Comparison of ENCODE assay signal across 1 cellular context in genomic region chr13:46606915-46607413, GRCh38.
TF ChIP-seq lines count a peak whose summit lies in the region.

No MANE protein-coding gene starts in this region.

TF ChIP-seq in GM23338, 12 proteins besides CTCF, POLR2A, EP300 and RAD21 (continued from another document):
- no peak for TF ChIP-seq REST (IDR thresholded peaks at IDR 0.05; ENCODE audit: unreplicated experiment)
- TF ChIP-seq NANOG (IDR thresholded peaks at IDR 0.05; ENCODE audit: borderline replicate concordance), result no peak
- TF ChIP-seq JUNB (IDR thresholded peaks at IDR 0.05; ENCODE audit: unreplicated experiment), result no peak
- no peak for TF ChIP-seq STAT1 (IDR thresholded peaks at IDR 0.05; ENCODE audit: unreplicated experiment)
- TF ChIP-seq ZNF331 (CRISPR knock-in tag; IDR thresholded peaks at IDR 0.05; ENCODE audit: low read depth), result no peak
- no peak for TF ChIP-seq CREB1 (CRISPR knock-in tag; IDR thresholded peaks at IDR 0.05; ENCODE audit: low read depth)
- no peak for TF ChIP-seq ETS1 (IDR thresholded peaks at IDR 0.05)
- TF ChIP-seq, protein P1, sequence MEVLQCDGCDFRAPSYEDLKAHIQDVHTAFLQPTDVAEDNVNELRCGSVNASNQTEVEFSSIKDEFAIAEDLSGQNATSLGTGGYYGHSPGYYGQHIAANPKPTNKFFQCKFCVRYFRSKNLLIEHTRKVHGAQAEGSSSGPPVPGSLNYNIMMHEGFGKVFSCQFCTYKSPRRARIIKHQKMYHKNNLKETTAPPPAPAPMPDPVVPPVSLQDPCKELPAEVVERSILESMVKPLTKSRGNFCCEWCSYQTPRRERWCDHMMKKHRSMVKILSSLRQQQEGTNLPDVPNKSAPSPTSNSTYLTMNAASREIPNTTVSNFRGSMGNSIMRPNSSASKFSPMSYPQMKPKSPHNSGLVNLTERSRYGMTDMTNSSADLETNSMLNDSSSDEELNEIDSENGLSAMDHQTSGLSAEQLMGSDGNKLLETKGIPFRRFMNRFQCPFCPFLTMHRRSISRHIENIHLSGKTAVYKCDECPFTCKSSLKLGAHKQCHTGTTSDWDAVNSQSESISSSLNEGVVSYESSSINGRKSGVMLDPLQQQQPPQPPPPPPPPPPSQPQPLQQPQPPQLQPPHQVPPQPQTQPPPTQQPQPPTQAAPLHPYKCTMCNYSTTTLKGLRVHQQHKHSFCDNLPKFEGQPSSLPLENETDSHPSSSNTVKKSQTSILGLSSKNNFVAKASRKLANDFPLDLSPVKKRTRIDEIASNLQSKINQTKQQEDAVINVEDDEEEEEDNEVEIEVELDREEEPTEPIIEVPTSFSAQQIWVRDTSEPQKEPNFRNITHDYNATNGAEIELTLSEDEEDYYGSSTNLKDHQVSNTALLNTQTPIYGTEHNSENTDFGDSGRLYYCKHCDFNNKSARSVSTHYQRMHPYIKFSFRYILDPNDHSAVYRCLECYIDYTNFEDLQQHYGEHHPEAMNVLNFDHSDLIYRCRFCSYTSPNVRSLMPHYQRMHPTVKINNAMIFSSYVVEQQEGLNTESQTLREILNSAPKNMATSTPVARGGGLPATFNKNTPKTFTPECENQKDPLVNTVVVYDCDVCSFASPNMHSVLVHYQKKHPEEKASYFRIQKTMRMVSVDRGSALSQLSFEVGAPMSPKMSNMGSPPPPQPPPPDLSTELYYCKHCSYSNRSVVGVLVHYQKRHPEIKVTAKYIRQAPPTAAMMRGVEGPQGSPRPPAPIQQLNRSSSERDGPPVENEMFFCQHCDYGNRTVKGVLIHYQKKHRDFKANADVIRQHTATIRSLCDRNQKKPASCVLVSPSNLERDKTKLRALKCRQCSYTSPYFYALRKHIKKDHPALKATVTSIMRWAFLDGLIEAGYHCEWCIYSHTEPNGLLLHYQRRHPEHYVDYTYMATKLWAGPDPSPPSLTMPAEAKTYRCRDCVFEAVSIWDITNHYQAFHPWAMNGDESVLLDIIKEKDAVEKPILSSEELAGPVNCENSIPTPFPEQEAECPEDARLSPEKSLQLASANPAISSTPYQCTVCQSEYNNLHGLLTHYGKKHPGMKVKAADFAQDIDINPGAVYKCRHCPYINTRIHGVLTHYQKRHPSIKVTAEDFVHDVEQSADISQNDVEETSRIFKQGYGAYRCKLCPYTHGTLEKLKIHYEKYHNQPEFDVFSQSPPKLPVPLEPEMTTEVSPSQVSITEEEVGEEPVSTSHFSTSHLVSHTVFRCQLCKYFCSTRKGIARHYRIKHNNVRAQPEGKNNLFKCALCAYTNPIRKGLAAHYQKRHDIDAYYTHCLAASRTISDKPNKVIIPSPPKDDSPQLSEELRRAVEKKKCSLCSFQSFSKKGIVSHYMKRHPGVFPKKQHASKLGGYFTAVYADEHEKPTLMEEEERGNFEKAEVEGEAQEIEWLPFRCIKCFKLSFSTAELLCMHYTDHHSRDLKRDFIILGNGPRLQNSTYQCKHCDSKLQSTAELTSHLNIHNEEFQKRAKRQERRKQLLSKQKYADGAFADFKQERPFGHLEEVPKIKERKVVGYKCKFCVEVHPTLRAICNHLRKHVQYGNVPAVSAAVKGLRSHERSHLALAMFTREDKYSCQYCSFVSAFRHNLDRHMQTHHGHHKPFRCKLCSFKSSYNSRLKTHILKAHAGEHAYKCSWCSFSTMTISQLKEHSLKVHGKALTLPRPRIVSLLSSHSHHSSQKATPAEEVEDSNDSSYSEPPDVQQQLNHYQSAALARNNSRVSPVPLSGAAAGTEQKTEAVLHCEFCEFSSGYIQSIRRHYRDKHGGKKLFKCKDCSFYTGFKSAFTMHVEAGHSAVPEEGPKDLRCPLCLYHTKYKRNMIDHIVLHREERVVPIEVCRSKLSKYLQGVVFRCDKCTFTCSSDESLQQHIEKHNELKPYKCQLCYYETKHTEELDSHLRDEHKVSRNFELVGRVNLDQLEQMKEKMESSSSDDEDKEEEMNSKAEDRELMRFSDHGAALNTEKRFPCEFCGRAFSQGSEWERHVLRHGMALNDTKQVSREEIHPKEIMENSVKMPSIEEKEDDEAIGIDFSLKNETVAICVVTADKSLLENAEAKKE (CRISPR knock-in tag; IDR thresholded peaks at IDR 0.05), result no peak
- no peak for TF ChIP-seq POLR2AphosphoS5 (IDR thresholded peaks at IDR 0.05; ENCODE audit: low read depth)
- TF ChIP-seq EZH2phosphoT487 (IDR thresholded peaks at IDR 0.05; ENCODE audit: unreplicated experiment), result no peak
- TF ChIP-seq EZH2 (IDR thresholded peaks at IDR 0.05; ENCODE audit: low read depth, unreplicated experiment), result no peak
TF ChIP-seq in GM23338: peak in this region for 0.
